In genomic region chr2:182733572-182733971, GRCh38 we compare ENCODE assay signal across 24 cellular contexts. TPM values are rescaled to one million over a fixed set of nuclear protein-coding genes. Genes with fewer than 3 reads are reported as not detected.
DNase-seq lines count a peak whose midpoint lies in the region; ATAC-seq, FAIRE-seq and TF ChIP-seq lines count a peak whose summit lies in the region.
"Had no signal": no experiment of that assay in that cellular context is flagged by ENCODE, and none has a peak within 500 bp of the region (broad histone marks: within the 10 kb centered on the region; RNA-seq: fewer than 3 reads in every experiment).

No MANE protein-coding gene starts in this region.

- H3K36me3 ChIP-seq in KMS-11 (ENCODE audit: insufficient read depth) = peaks cover 3% of the 10 kb centered on the region; the same call in 1 of the 2 replicates
- peaks cover 2 to 36% of the 10 kb centered on the region in 2 donors for H3K36me3 ChIP-seq in gastrocnemius medialis
- H3K36me3 ChIP-seq: BE2C had no signal

- H3K36me3 Mint-ChIP-seq in central memory CD8-positive, alpha-beta T cell (ENCODE audit: insufficient read depth) = peaks cover 33% of the 10 kb centered on the region

- intact Hi-C loops in gastrocnemius medialis (cut with DNase I; ENCODE audit: low total_unique reads) = no loop called here

- no peak overlapping the region for H3K4me3 Mint-ChIP-seq in central memory CD8-positive, alpha-beta T cell
- H3K4me3 Mint-ChIP-seq: CD14-positive monocyte; CD4-positive, alpha-beta T cell; CD8-positive, alpha-beta memory T cell; H9 had no signal

- peak overlapping the region; percentile 68 for H3K27ac Mint-ChIP-seq in central memory CD8-positive, alpha-beta T cell (ENCODE audit: low read depth)
- H3K27ac Mint-ChIP-seq: CD14-positive monocyte; CD4-positive, alpha-beta T cell; H9 had no signal

- H3K27me3 Mint-ChIP-seq in central memory CD8-positive, alpha-beta T cell = no peaks in the 10 kb centered on the region
- H3K27me3 Mint-ChIP-seq: CD4-positive, alpha-beta T cell; CD8-positive, alpha-beta memory T cell had no signal

- H3K27me3 ChIP-seq in KMS-11 (ENCODE audit: insufficient read depth, low read depth) = no peaks in the 10 kb centered on the region
- no peaks in the 10 kb centered on the region for H3K27me3 ChIP-seq in gastrocnemius medialis
- H3K27me3 ChIP-seq: BE2C; BLaER1 treated with 17β-estradiol and CSF1 and Interleukin-3, amounts not matched to agents 10 nM and 100 nM had no signal

- no peak for DNase-seq in central memory CD8-positive, alpha-beta T cell (ENCODE audit: low spot score in 2 of 2)
- no peak for DNase-seq in frontal cortex (ENCODE audit: low spot score in 2 of 2)
- DNase-seq in SK-N-DZ (ENCODE audit: low spot score) = no peak
- no peak for DNase-seq in DMS53 (lab: John Stamatoyannopoulos, UW)
- no peak for DNase-seq in gastrocnemius medialis
- DNase-seq: 8988T; ACHN; AML-193; BE2C; CD4-positive, alpha-beta T cell; CD8-positive, alpha-beta memory T cell; DMS 273 treated with DMSO at 0.1 percent for 48 hours; DMS79 treated with DMSO at 0.1 percent for 48 hours; GF-D8; GM23248; H9 had no signal

- no peak overlapping the region for H3K4me3 ChIP-seq in KMS-11 (IDR thresholded peaks at IDR 0.05; ENCODE audit: insufficient read depth, low read depth, low read length)
- H3K4me3 ChIP-seq in gastrocnemius medialis = no peak overlapping the region
- H3K4me3 ChIP-seq: A549; BLaER1 treated with 17β-estradiol and CSF1 and Interleukin-3, amounts not matched to agents 10 nM and 100 nM; GM23248 had no signal

- H3K9ac ChIP-seq in KMS-11 = no peak overlapping the region
- H3K9ac ChIP-seq: BLaER1 treated with 17β-estradiol and CSF1 and Interleukin-3, amounts not matched to agents 10 nM and 100 nM; GM23248 had no signal

- no peaks in the 10 kb centered on the region for H3K9me3 Mint-ChIP-seq in central memory CD8-positive, alpha-beta T cell
- H3K9me3 Mint-ChIP-seq: CD14-positive monocyte; CD4-positive, alpha-beta T cell; CD8-positive, alpha-beta memory T cell; H9 had no signal

- TF ChIP-seq CTCF in KMS-11 (conservative IDR thresholded peaks at IDR 0.05; ENCODE audit: low read depth, low read length) (no peak), gastrocnemius medialis (IDR thresholded peaks at IDR 0.05 in 4 of 5, conservative IDR thresholded peaks at IDR 0.05 in 1 of 5) (no peak)

- H3K4me1 ChIP-seq in KMS-11 (ENCODE audit: low read depth, poor library complexity, severe bottlenecking) (peaks cover 22% of the 10 kb centered on the region), gastrocnemius medialis (no peaks in the 10 kb centered on the region)
- H3K4me1 ChIP-seq: A549, BE2C had no signal

- no peak overlapping the region for H2AFZ ChIP-seq in KMS-11 (ENCODE audit: low read depth)
- H2AFZ ChIP-seq: GM23248 had no signal

- 0 out of 2 replicates have a peak overlapping the region, but pooled peaks have one; percentile 30 for H3K4me2 ChIP-seq in KMS-11
- H3K4me2 ChIP-seq: A549; BLaER1 treated with 17β-estradiol and CSF1 and Interleukin-3, amounts not matched to agents 10 nM and 100 nM had no signal

- no peaks in the 10 kb centered on the region for H3K79me2 ChIP-seq in KMS-11 (ENCODE audit: insufficient read depth, low read depth)

- H4K20me1 ChIP-seq in KMS-11 (ENCODE audit: insufficient read depth) = no peaks in the 10 kb centered on the region

- no peak for TF ChIP-seq POLR2A in gastrocnemius medialis (IDR thresholded peaks at IDR 0.05)

- no peaks in the 10 kb centered on the region for H3K9me3 ChIP-seq in gastrocnemius medialis
- H3K9me3 ChIP-seq: A549; BE2C; BLaER1 treated with 17β-estradiol and CSF1 and Interleukin-3, amounts not matched to agents 10 nM and 100 nM had no signal

- H3K4me1 Mint-ChIP-seq in central memory CD8-positive, alpha-beta T cell = peaks cover 21% of the 10 kb centered on the region
- H3K4me1 Mint-ChIP-seq: CD14-positive monocyte, H9 had no signal

- H3K27ac ChIP-seq in KMS-11 (no peak overlapping the region), gastrocnemius medialis (no peak overlapping the region)
- H3K27ac ChIP-seq: A549; BLaER1 treated with 17β-estradiol and CSF1 and Interleukin-3, amounts not matched to agents 10 nM and 100 nM; GM23248 had no signal

- no peak for ATAC-seq in central memory CD8-positive, alpha-beta T cell (replicated peaks; ENCODE audit: extremely low read depth, poor library complexity, severe bottlenecking)
- no peak for ATAC-seq in gastrocnemius medialis
- ATAC-seq: A549, HCT116 had no signal

- in situ Hi-C loops in gastrocnemius medialis (cut with MboI; ENCODE audit: low sequenced_read_pairs in 4 of 4) = no loop called here

- peak; percentile 50 for FAIRE-seq in frontal cortex (lab: Jason Lieb, UNC)
- FAIRE-seq: A549, D721Med, GM12891, GM18507 had no signal

RNA-seq across cellular contexts. Expression of gene DNAJC10, which starts 17.5 kb away (rescaled TPM):
- total RNA-seq in frontal cortex (44.0 TPM), gastrocnemius medialis (10 to 100 TPM; 13.6 to 33.6 (median 22.5) TPM)
- 44.5 and 60.7 TPM in 2 replicates for polyA plus RNA-seq in SK-N-DZ (2014; cell fraction: cytosol; rRNA removed)
- 72.3 and 80.9 TPM in 2 replicates for polyA plus RNA-seq in SK-N-DZ (2014; cell fraction: nucleus; rRNA removed)
